10 cellular contexts compared by ENCODE assay signal in the genomic region with DNA sequence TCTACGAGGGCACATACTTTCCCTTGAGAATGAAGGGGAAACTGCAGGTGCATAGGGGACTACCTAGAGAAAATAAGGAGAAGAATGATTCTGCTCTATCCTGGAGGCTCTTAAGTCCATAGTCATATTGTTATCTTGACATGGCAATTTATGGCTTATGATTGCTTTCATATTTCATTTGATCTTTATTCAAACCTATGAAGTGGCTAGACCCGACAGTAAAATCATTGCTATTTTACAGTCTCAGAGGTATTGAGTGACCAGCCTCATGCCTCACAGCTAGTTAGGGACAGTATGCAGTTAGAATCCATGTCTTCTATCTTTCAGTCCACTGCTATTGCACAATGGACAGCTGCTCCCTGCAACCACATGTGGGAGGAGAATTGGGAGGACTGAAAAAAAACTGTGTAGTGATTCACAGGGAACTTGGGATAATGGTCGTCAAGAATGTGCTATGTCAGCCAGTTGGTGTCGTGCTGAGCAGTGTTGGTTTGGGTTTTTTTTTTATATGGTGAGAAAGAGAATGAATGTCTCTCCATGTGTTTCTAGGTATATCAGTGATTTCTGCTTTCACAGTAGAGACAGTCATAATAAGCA.
A peak's percentile ranks its signal among the peaks of the same experiment; 100 is the strongest.
DNase-seq lines count a peak whose midpoint lies in the region; ATAC-seq, FAIRE-seq and TF ChIP-seq lines count a peak whose summit lies in the region.
"Had no signal": no experiment of that assay in that cellular context is flagged by ENCODE, and none has a peak within 500 bp of the region (broad histone marks: within the 10 kb centered on the region; RNA-seq: fewer than 3 reads in every experiment).

No MANE protein-coding gene starts in this region.

- H3K27me3 ChIP-seq in A673 (replicated peaks; ENCODE audit: insufficient read depth, low read depth, low read length, poor library complexity): no peaks in the 10 kb centered on the region
- H3K27me3 ChIP-seq in CD4-positive, alpha-beta T cell (ENCODE audit: control insufficient read depth, insufficient read depth, low read length): no peaks in the 10 kb centered on the region

- peaks cover 8% of the 10 kb centered on the region for H3K4me1 Mint-ChIP-seq in Calu3 (ENCODE audit: low read depth, unreplicated experiment)
- H3K4me1 Mint-ChIP-seq in CD4-positive, alpha-beta T cell (ENCODE audit: low read depth): no peaks in the 10 kb centered on the region

- intact Hi-C loops in A673 (cut with micrococcal nuclease; ENCODE audit: unreplicated experiment): no loop called here
- intact Hi-C loops in Calu3 (cut with micrococcal nuclease; ENCODE audit: unreplicated experiment): no loop called here
- intact Hi-C loops in CD4-positive, alpha-beta T cell (cut with DNase I, micrococcal nuclease): no loop called here

- H3K27ac ChIP-seq in A673 (ENCODE audit: low read depth, low read length, poor library complexity, severe bottlenecking): no peak overlapping the region
- no peak overlapping the region for H3K27ac ChIP-seq in CD4-positive, alpha-beta T cell (ENCODE audit: low read depth, low read length)

- no peak overlapping the region for H3K4me3 ChIP-seq in A673 (ENCODE audit: low read depth, low read length, poor library complexity, severe bottlenecking)
- no peak overlapping the region for H3K4me3 ChIP-seq in astrocyte of the cerebellum (ENCODE audit: low read depth, low read length)

- in situ Hi-C loops in astrocyte of the cerebellum (cut with HindIII; ENCODE audit: low sequenced_read_pairs): no loop called here

- ATAC-seq in CD4-positive, alpha-beta T cell (ENCODE audit: poor library complexity): no peak

- H3K27me3 Mint-ChIP-seq in Calu3 (ENCODE audit: unreplicated experiment): no peaks in the 10 kb centered on the region
- H3K27me3 Mint-ChIP-seq in CD4-positive, alpha-beta T cell: peaks cover 10% of the 10 kb centered on the region

- POLR2A ChIA-PET in A673 (lab: Charles Lee; ENCODE audit: low non-redundant PET): no interaction called here
- POLR2A ChIA-PET in CD4-positive, alpha-beta T cell (lab: Charles Lee): no interaction called here

- H3K9me3 ChIP-seq in A673 (ENCODE audit: low read depth, low read length, poor library complexity, severe bottlenecking): no peaks in the 10 kb centered on the region
- no peaks in the 10 kb centered on the region for H3K9me3 ChIP-seq in CD4-positive, alpha-beta T cell (ENCODE audit: control insufficient read depth, low read length)

- BruUV-seq in A673 (replicated peaks; lab: Mats Ljungman, UMichigan) (no TSS peak), Calu3 (replicated peaks; lab: Mats Ljungman, UMichigan) (no TSS peak)

- H3K27ac Mint-ChIP-seq in Calu3 (ENCODE audit: unreplicated experiment): no peak overlapping the region
- H3K27ac Mint-ChIP-seq in CD4-positive, alpha-beta T cell: no peak overlapping the region

- H3K36me3 ChIP-seq in A673 (ENCODE audit: insufficient read depth, low read length, poor library complexity, severe bottlenecking): no peaks in the 10 kb centered on the region

- H3K9me3 Mint-ChIP-seq in Calu3 (ENCODE audit: low read depth, unreplicated experiment): no peaks in the 10 kb centered on the region
- H3K9me3 Mint-ChIP-seq in CD4-positive, alpha-beta T cell: no peaks in the 10 kb centered on the region

- TF ChIP-seq CTCF in A673 (conservative IDR thresholded peaks at IDR 0.05; ENCODE audit: low read depth, low read length) (no peak), astrocyte of the cerebellum (IDR thresholded peaks at IDR 0.05; ENCODE audit: low read depth, low read length, missing control alignments) (no peak), Calu3 (IDR thresholded peaks at IDR 0.05; ENCODE audit: unreplicated experiment) (no peak)
- no peak for TF ChIP-seq CTCF in CD4-positive, alpha-beta T cell (IDR thresholded peaks at IDR 0.05)

- TF ChIP-seq POLR2A in GM12891 (IDR thresholded peaks at IDR 0.05; ENCODE audit: low read depth, low read length): no peak

- H3K36me3 Mint-ChIP-seq in Calu3 (ENCODE audit: insufficient read depth, unreplicated experiment): no peaks in the 10 kb centered on the region
- no peaks in the 10 kb centered on the region for H3K36me3 Mint-ChIP-seq in CD4-positive, alpha-beta T cell (ENCODE audit: low read depth)

- DNase-seq in A673 (ENCODE audit: low spot score): peak; percentile 78
- peak; percentile 52 for DNase-seq in HT-29 (ENCODE audit: low spot score)
- peak; percentile 89 for DNase-seq in astrocyte of the cerebellum (ENCODE audit: low read depth)
- DNase-seq in kidney tubule cell (ENCODE audit: low spot score): peak; percentile 84
- DNase-seq in Calu3: no peak
- no peak for DNase-seq in CD4-positive, alpha-beta T cell
- no peak for DNase-seq in COLO668 (lab: John Stamatoyannopoulos, UW; ENCODE audit: unreplicated experiment)
- DNase-seq in GM12891 (ENCODE audit: insufficient read length, low spot score): no peak
- DNase-seq: activated T-cell treated with anti-CD3 and anti-CD28 coated beads, Interleukin-2, amount 50 U/mL, for 48 hours had no signal

- CTCF ChIA-PET in A673 (lab: Charles Lee) (no interaction called here), Calu3 (lab: Charles Lee) (no interaction called here)
- CTCF ChIA-PET in CD4-positive, alpha-beta T cell (lab: Charles Lee): no interaction called here

- H3K4me3 Mint-ChIP-seq in Calu3 (ENCODE audit: low read depth, unreplicated experiment): no peak overlapping the region
- no peak overlapping the region for H3K4me3 Mint-ChIP-seq in CD4-positive, alpha-beta T cell

- peaks cover 9% of the 10 kb centered on the region for H3K4me1 ChIP-seq in A673 (ENCODE audit: insufficient read depth, low read length, poor library complexity, severe bottlenecking)

- no peak for FAIRE-seq in GM12891 (lab: Jason Lieb, UNC)
- FAIRE-seq: D721Med had no signal

TF ChIP-seq in GM12891, 5 proteins besides CTCF, POLR2A, EP300 and RAD21:
- TF ChIP-seq PAX5 (IDR thresholded peaks at IDR 0.05; ENCODE audit: insufficient read depth, low read length, severe bottlenecking): no peak

Comparison
In these comparisons a context has a peak if more than half of its experiments do, and no peak if none do; other contexts are left out.
1. DNase-seq: peak in A673 (single experiment), HT-29 (single experiment), astrocyte of the cerebellum (single experiment) and kidney tubule cell (single experiment); none in Calu3 (single experiment), CD4-positive, alpha-beta T cell (0 of 10), COLO668 (single experiment) and GM12891 (single experiment).